9 cellular contexts compared by ENCODE assay signal in genomic region chr4:101306764-101307615, GRCh38. TPM values are rescaled to one million over a fixed set of nuclear protein-coding genes. Genes with fewer than 3 reads are reported as not detected.
DNase-seq lines count a peak whose midpoint lies in the region; ATAC-seq and TF ChIP-seq lines count a peak whose summit lies in the region.
"Had no signal": no experiment of that assay in that cellular context is flagged by ENCODE, and none has a peak within 500 bp of the region (broad histone marks: within the 10 kb centered on the region; RNA-seq: fewer than 3 reads in every experiment).

No MANE protein-coding gene starts in this region.

- no peak for TF ChIP-seq CTCF in cardiac muscle cell (IDR thresholded peaks at IDR 0.05; ENCODE audit: low read depth, low read length)
- no peak for TF ChIP-seq CTCF in choroid plexus epithelial cell (conservative IDR thresholded peaks at IDR 0.05; ENCODE audit: low read depth, low read length)
- no peak for TF ChIP-seq CTCF in vagina (IDR thresholded peaks at IDR 0.05)

- intact Hi-C loops in left ventricle myocardium superior (cut with micrococcal nuclease) (no loop called here), vagina (cut with DNase I) (no loop called here)

- H3K4me3 ChIP-seq in cardiac muscle cell (no peak overlapping the region), choroid plexus epithelial cell (ENCODE audit: low read depth, low read length) (peak overlapping the region; percentile 8), vagina (no peak overlapping the region)

- ATAC-seq in left ventricle myocardium superior, result no peak
- ATAC-seq in HG03139 (IDR thresholded peaks at IDR 0.05; ENCODE audit: unreplicated experiment), result peak; percentile 21
- no peak for ATAC-seq in HG03045 (IDR thresholded peaks at IDR 0.05; ENCODE audit: unreplicated experiment)
- ATAC-seq in HG02623 (IDR thresholded peaks at IDR 0.05; ENCODE audit: unreplicated experiment), result no peak

- H3K27ac ChIP-seq in cardiac muscle cell (peak overlapping the region; percentile 10), vagina (no peak overlapping the region)

- H3K9me3 ChIP-seq in cardiac muscle cell (ENCODE audit: low read depth) (no peaks in the 10 kb centered on the region), vagina (no peaks in the 10 kb centered on the region)

- TF ChIP-seq POLR2A in vagina (IDR thresholded peaks at IDR 0.05), result no peak

- H3K36me3 ChIP-seq in cardiac muscle cell, result no peaks in the 10 kb centered on the region
- H3K36me3 ChIP-seq in vagina, result no peaks in the 10 kb centered on the region

- peaks cover 19% of the 10 kb centered on the region for H3K4me1 ChIP-seq in cardiac muscle cell (ENCODE audit: low read depth)
- H3K4me1 ChIP-seq in vagina, result peaks cover 48% of the 10 kb centered on the region

- H3K27me3 ChIP-seq in cardiac muscle cell, result no peaks in the 10 kb centered on the region
- H3K27me3 ChIP-seq in vagina, result no peaks in the 10 kb centered on the region

- peak; percentile 19 for DNase-seq in cardiac muscle cell (ENCODE audit: low read depth in 1 of 2, low spot score in 1 of 2)
- no peak for DNase-seq in left ventricle myocardium superior
- no peak for DNase-seq in choroid plexus epithelial cell (ENCODE audit: low read depth)
- no peak for DNase-seq in vagina (ENCODE audit: extremely low spot score in 2 of 2)
- no peak for DNase-seq in OCI-M1 (lab: John Stamatoyannopoulos, UW)
- DNase-seq: NCI-H1694 treated with DMSO at 0.1 percent for 48 hours had no signal

RNA-seq across cellular contexts. Expression of gene PPP3CA, which starts 40.3 kb away (rescaled TPM):
- total RNA-seq in cardiac muscle cell, result 18.8 and 21.3 TPM in 2 replicates
- polyA plus RNA-seq in cardiac muscle cell, result 8.2 and 10.6 TPM in 2 replicates
- 20.1 TPM for total RNA-seq in left ventricle myocardium superior
- total RNA-seq in vagina, result 45.9 TPM

Comparison
In these comparisons a context has a peak if more than half of its experiments do, and no peak if none do; other contexts are left out.
1. DNase-seq: peak in cardiac muscle cell (2 of 2); none in left ventricle myocardium superior (single experiment), choroid plexus epithelial cell (single experiment), vagina (0 of 2) and OCI-M1 (single experiment).